In the genomic region with DNA sequence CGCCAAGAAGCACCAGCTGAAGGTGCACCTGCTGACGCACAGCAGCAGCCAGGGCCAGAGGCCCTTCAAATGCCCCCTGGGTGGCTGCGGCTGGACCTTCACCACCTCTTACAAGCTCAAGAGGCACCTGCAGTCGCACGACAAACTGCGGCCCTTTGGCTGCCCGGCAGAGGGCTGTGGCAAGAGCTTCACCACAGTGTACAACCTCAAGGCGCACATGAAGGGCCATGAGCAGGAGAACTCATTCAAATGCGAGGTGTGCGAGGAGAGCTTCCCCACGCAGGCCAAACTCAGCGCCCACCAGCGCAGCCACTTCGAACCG, we compare ENCODE assay signal across 8 cellular contexts. TPM values are rescaled to one million over a fixed set of nuclear protein-coding genes. Genes with fewer than 3 reads are reported as not detected.
DNase-seq lines count a peak whose midpoint lies in the region; ATAC-seq and TF ChIP-seq lines count a peak whose summit lies in the region.
"Not testable (repeated sequence)": the region's sequence is repeated elsewhere in the genome, so short reads cannot be mapped to it uniquely, and the experiment has no call there.

No MANE protein-coding gene starts in this region.

- H3K9me3 Mint-ChIP-seq in T-helper 1 cell treated with Interleukin-12 subunit alpha and Interleukin-12 subunit beta and Interleukin-4 antibody, amounts not matched to agents 30 μg/mL and 1 μg/mL, for 36 hours, result not testable (repeated sequence)

- not testable (repeated sequence) for H3K27ac Mint-ChIP-seq in T-helper 1 cell treated with Interleukin-12 subunit alpha and Interleukin-12 subunit beta and Interleukin-4 antibody, amounts not matched to agents 30 μg/mL and 1 μg/mL, for 36 hours

- H3K4me3 Mint-ChIP-seq in T-helper 1 cell treated with Interleukin-12 subunit alpha and Interleukin-12 subunit beta and Interleukin-4 antibody, amounts not matched to agents 30 μg/mL and 1 μg/mL, for 36 hours, result peak overlapping the region; percentile 34

- TF ChIP-seq POLR2A in breast epithelium (IDR thresholded peaks at IDR 0.05), result not testable (repeated sequence)

- TF ChIP-seq CTCF in A673 (conservative IDR thresholded peaks at IDR 0.05; ENCODE audit: low read depth, low read length), result not testable (repeated sequence)
- TF ChIP-seq CTCF in breast epithelium (IDR thresholded peaks at IDR 0.05), result peak in 1 of 3 donors; percentile 15

- H3K36me3 Mint-ChIP-seq in T-helper 1 cell treated with Interleukin-12 subunit alpha and Interleukin-12 subunit beta and Interleukin-4 antibody, amounts not matched to agents 30 μg/mL and 1 μg/mL, for 36 hours (ENCODE audit: low read depth), result peaks cover 13% of the 10 kb centered on the region

- H3K27ac ChIP-seq in A673 (ENCODE audit: low read depth, low read length, poor library complexity, severe bottlenecking), result peak overlapping the region; percentile 82
- H3K27ac ChIP-seq in breast epithelium, result peak overlapping the region; percentile 95 to 99

- H3K4me3 ChIP-seq in A673 (ENCODE audit: low read depth, low read length, poor library complexity, severe bottlenecking) (peak overlapping the region; percentile 54), breast epithelium (peak overlapping the region; percentile 52 to 79 (median 59)), iPS-15b (ENCODE audit: low read depth, low read length) (peak overlapping the region; percentile 50)

- not testable (repeated sequence) for H3K27me3 ChIP-seq in A673 (replicated peaks; ENCODE audit: insufficient read depth, low read depth, low read length, poor library complexity); iPS-15b (ENCODE audit: control insufficient read depth, insufficient read depth, low read length)
- peaks cover 0 to 11% of the 10 kb centered on the region in 2 donors for H3K27me3 ChIP-seq in breast epithelium

- CTCF ChIA-PET in A673 (lab: Charles Lee), result not testable (repeated sequence)

- H3K27me3 Mint-ChIP-seq in T-helper 1 cell treated with Interleukin-12 subunit alpha and Interleukin-12 subunit beta and Interleukin-4 antibody, amounts not matched to agents 30 μg/mL and 1 μg/mL, for 36 hours (ENCODE audit: low read depth), result not testable (repeated sequence)

- H3K9ac ChIP-seq in iPS-15b (ENCODE audit: low read depth, low read length), result not testable (repeated sequence)

- BruUV-seq in A673 (replicated peaks; lab: Mats Ljungman, UMichigan), result not testable (repeated sequence)

- not testable (repeated sequence) for H3K9me3 ChIP-seq in A673 (ENCODE audit: low read depth, low read length, poor library complexity, severe bottlenecking); breast epithelium; iPS-15b (ENCODE audit: control insufficient read depth, insufficient read depth, low read length)

- H3K4me1 Mint-ChIP-seq in T-helper 1 cell treated with Interleukin-12 subunit alpha and Interleukin-12 subunit beta and Interleukin-4 antibody, amounts not matched to agents 30 μg/mL and 1 μg/mL, for 36 hours (ENCODE audit: low read depth), result peaks cover 35% of the 10 kb centered on the region

- intact Hi-C loops in A673 (cut with micrococcal nuclease; ENCODE audit: unreplicated experiment), result loop anchor here (5.0 to 10.0 kb wide), 2 partner anchors 222 to 314 kb away; no protein-coding TSS in a partner anchor
- intact Hi-C loops in breast epithelium (cut with DNase I; ENCODE audit: low total_unique reads), result not testable (repeated sequence)

- not testable (repeated sequence) for H3K36me3 ChIP-seq in A673 (ENCODE audit: insufficient read depth, low read length, poor library complexity, severe bottlenecking); breast epithelium; iPS-15b (ENCODE audit: control insufficient read depth, insufficient read depth, low read length)

- POLR2A ChIA-PET in A673 (lab: Charles Lee; ENCODE audit: low non-redundant PET), result not testable (repeated sequence)

- ATAC-seq in GM18517 (IDR thresholded peaks at IDR 0.05; ENCODE audit: unreplicated experiment), result peak; percentile 4
- ATAC-seq in HG02840 (IDR thresholded peaks at IDR 0.05; ENCODE audit: low FRiP score, unreplicated experiment), result peak; percentile 34

- DNase-seq in A673 (ENCODE audit: low spot score) (peak; percentile 24), NAMALWA (ENCODE audit: low spot score) (peak; percentile 14), breast epithelium (ENCODE audit: low spot score in 2 of 2) (peak; percentile 35 to 53), pons (ENCODE audit: low spot score) (peak; percentile 11)

- H3K4me1 ChIP-seq in A673 (ENCODE audit: insufficient read depth, low read length, poor library complexity, severe bottlenecking); breast epithelium; iPS-15b (ENCODE audit: control insufficient read depth, insufficient read depth, low read length): not testable (repeated sequence)

RNA-seq across cellular contexts. Expression of gene ZXDB, which starts 1.0 kb away (rescaled TPM):
- total RNA-seq in A673 (2021), result 7.8 and 8.5 TPM in 2 replicates
- 10 to 100 TPM; 10.9 to 22.4 (median 11.8) TPM for total RNA-seq in breast epithelium

Comparison
In these comparisons a context has a peak if more than half of its experiments do, and no peak if none do; other contexts are left out.
1. Peak in every context shown above with its lines: DNase-seq, ATAC-seq, H3K4me3 ChIP-seq and H3K27ac ChIP-seq.